15 cellular contexts compared by ENCODE assay signal in genomic region chr2:20539776-20540586, GRCh38.
DNase-seq lines count a peak whose midpoint lies in the region; ATAC-seq, FAIRE-seq and TF ChIP-seq lines count a peak whose summit lies in the region.
"Had no signal": no experiment of that assay in that cellular context is flagged by ENCODE, and none has a peak within 500 bp of the region (broad histone marks: within the 10 kb centered on the region; RNA-seq: fewer than 3 reads in every experiment).

No MANE protein-coding gene starts in this region.

- peaks cover 71% of the 10 kb centered on the region for H3K4me1 Mint-ChIP-seq in neural progenitor cell

- intact Hi-C loops in right cardiac atrium (cut with DNase I): no loop called here
- intact Hi-C loops in cardiac septum (cut with DNase I): no loop called here

- H3K27ac ChIP-seq in right cardiac atrium (ENCODE audit: low read length): no peak overlapping the region
- H3K27ac ChIP-seq in H1 (ENCODE audit: low read depth, low read length): no peak overlapping the region
- no peak overlapping the region for H3K27ac ChIP-seq in neural progenitor cell
- H3K27ac ChIP-seq: upper lobe of right lung had no signal

- H4K5ac ChIP-seq in H1 (ENCODE audit: insufficient read length, low read depth, low read length): no peak overlapping the region

- TF ChIP-seq CTCF in H1 (IDR thresholded peaks at IDR 0.05; ENCODE audit: control extremely low read depth in 1 of 3, insufficient read depth in 1 of 3, low read depth in 1 of 3, low read length in 3 of 3) (no peak), neural progenitor cell (IDR thresholded peaks at IDR 0.05) (no peak)

- TF ChIP-seq POLR2A in H1 (IDR thresholded peaks at IDR 0.05; ENCODE audit: control extremely low read depth in 1 of 2, low read depth in 2 of 2, low read length in 2 of 2): no peak

- TF ChIP-seq EP300 in H1 (IDR thresholded peaks at IDR 0.05; ENCODE audit: borderline replicate concordance in 1 of 2, low read depth in 2 of 2, low read length in 2 of 2): no peak

- no peak overlapping the region for H3K4me3 ChIP-seq in right cardiac atrium (ENCODE audit: low read length)
- H3K4me3 ChIP-seq in H1 (ENCODE audit: extremely low read depth in 1 of 4, insufficient read depth in 2 of 4, low read depth in 3 of 4, low read length in 4 of 4): no peak overlapping the region
- H3K4me3 ChIP-seq in neural progenitor cell: no peak overlapping the region
- H3K4me3 ChIP-seq: adrenal gland, coronary artery, upper lobe of right lung had no signal

- peak overlapping the region; percentile 1; the same call in 1 of the 2 replicates for H4K8ac ChIP-seq in H1 (ENCODE audit: extremely low read depth, insufficient read depth, low read length)

- H3K79me2 ChIP-seq in H1 (ENCODE audit: control insufficient read depth in 1 of 2, insufficient read depth in 2 of 2, low read length in 2 of 2): no peaks in the 10 kb centered on the region
- no peaks in the 10 kb centered on the region for H3K79me2 ChIP-seq in neural progenitor cell (ENCODE audit: low read depth)

- no peak overlapping the region for H2BK15ac ChIP-seq in H1 (ENCODE audit: low read length)

- H3K56ac ChIP-seq in H1 (replicated peaks; ENCODE audit: insufficient read length, low read depth, low read length): no peak overlapping the region

- H3K9me3 ChIP-seq in right cardiac atrium (ENCODE audit: control insufficient read depth, low read length) (no peaks in the 10 kb centered on the region), H1 (ENCODE audit: insufficient read depth in 2 of 2, low read depth in 1 of 2, low read length in 1 of 2) (no peaks in the 10 kb centered on the region), neural progenitor cell (ENCODE audit: low read depth) (no peaks in the 10 kb centered on the region)
- H3K9me3 ChIP-seq: adrenal gland, upper lobe of right lung had no signal

- H3K79me1 ChIP-seq in H1 (ENCODE audit: low read depth, low read length): no peaks in the 10 kb centered on the region

- H3K4me1 ChIP-seq in right cardiac atrium (ENCODE audit: control insufficient read depth, insufficient read depth, low read length) (no peaks in the 10 kb centered on the region), H1 (replicated peaks in 1 of 4; ENCODE audit: control insufficient read depth in 3 of 4, insufficient read depth in 4 of 4, low read length in 3 of 4) (peaks cover 9 to 24% (median 16%) of the 10 kb centered on the region in 4 experiments), neural progenitor cell (peaks cover 20% of the 10 kb centered on the region)
- H3K4me1 ChIP-seq: adrenal gland, upper lobe of right lung had no signal

- H3K27ac Mint-ChIP-seq in neural progenitor cell: peak overlapping the region; percentile 65
- H3K27ac Mint-ChIP-seq: immature natural killer cell; natural killer cell treated with Interleukin-12 subunit alpha and Interleukin-12 subunit beta and Interleukin-15 and Interleukin-18, amount 100 ng/mL, for 72 hours had no signal

- no peak for TF ChIP-seq RAD21 in H1 (IDR thresholded peaks at IDR 0.05 in 1 of 2, conservative IDR thresholded peaks at IDR 0.05 in 1 of 2; ENCODE audit: low read depth in 2 of 2, low read length in 2 of 2)

- no peak for FAIRE-seq in H1 (lab: Jason Lieb, UNC)

- peak overlapping the region; percentile 19 for H4K91ac ChIP-seq in H1 (replicated peaks; ENCODE audit: insufficient read length, low read length)

- peaks cover 8% of the 10 kb centered on the region for H3F3A ChIP-seq in neural progenitor cell (ENCODE audit: low read depth)

- peaks cover 2% of the 10 kb centered on the region for H3K9me3 Mint-ChIP-seq in neural progenitor cell
- H3K9me3 Mint-ChIP-seq: immature natural killer cell; natural killer cell treated with Interleukin-12 subunit alpha and Interleukin-12 subunit beta and Interleukin-15 and Interleukin-18, amount 100 ng/mL, for 72 hours had no signal

- H3K27me3 Mint-ChIP-seq in neural progenitor cell (ENCODE audit: insufficient read depth, low read depth): peaks cover 31% of the 10 kb centered on the region

- CTCF ChIA-PET in H1 (lab: Charles Lee; ENCODE audit: partially characterized antibody) (interaction anchor here (0.6 to 2.6 kb wide), 3 partner anchors 52 to 433 kb away, joined by 3 to 8 read pairs (median 3); no protein-coding TSS in a partner anchor), HEK293T (lab: Yijun Ruan, JAX) (no interaction called here)

- H2AK5ac ChIP-seq in H1 (ENCODE audit: low read depth, low read length): no peak overlapping the region; the same call in 1 of the 2 replicates

- no peaks in the 10 kb centered on the region for H3K23me2 ChIP-seq in H1 (ENCODE audit: low read depth, low read length)

- 0 out of 2 replicates have a peak overlapping the region, but pooled peaks have one; percentile 63 for H2BK5ac ChIP-seq in H1 (ENCODE audit: low read depth, low read length)

- H2AFZ ChIP-seq in H1 (ENCODE audit: low read length) (no peak overlapping the region), neural progenitor cell (replicated peaks) (no peak overlapping the region)

- no peak overlapping the region for H3K23ac ChIP-seq in H1 (ENCODE audit: insufficient read length)

- 86% methylated on average over 26 of the region's 26 CpGs for WGBS in right cardiac atrium
- 89% methylated on average over 24 of the region's 26 CpGs; no CpG with 5 or more reads in 1 of the 2 experiments for WGBS in H1 (ENCODE audit: extremely low coverage in 1 of 2, insufficient coverage in 1 of 2, insufficient read length in 1 of 2, insufficient replicate concordance in 2 of 2, low coverage in 1 of 2, low lambda C conversion rate in 2 of 2, missing lambda C conversion rate in 1 of 2), 2 experiments

- no peak overlapping the region for H3K18ac ChIP-seq in H1 (ENCODE audit: extremely low read depth, low read length)

- POLR2A ChIA-PET in H1 (lab: Charles Lee; ENCODE audit: partially characterized antibody): interaction anchor here (1.4 kb wide), 1 partner anchor 35 kb away, joined by 3 read pairs; no protein-coding TSS in a partner anchor
- POLR2A ChIA-PET in HEK293T (lab: Yijun Ruan, JAX): no interaction called here

- no peak overlapping the region for H3K4ac ChIP-seq in H1 (replicated peaks; ENCODE audit: insufficient read length, low read depth, low read length)

- H3K14ac ChIP-seq in H1 (ENCODE audit: insufficient read length): no peak overlapping the region

- H3K9ac ChIP-seq in H1 (replicated peaks in 1 of 4; ENCODE audit: extremely low read depth in 1 of 4, low read depth in 3 of 4, low read length in 3 of 4) (no peak overlapping the region), neural progenitor cell (no peak overlapping the region)

- DNase-seq in right cardiac atrium: peak in 2 of 3 donors; percentile 40 to 64
- DNase-seq in cardiac septum (ENCODE audit: low spot score): no peak
- DNase-seq in H1 (ENCODE audit: low read depth in 1 of 2, low spot score in 2 of 2): no peak
- DNase-seq in neural progenitor cell (ENCODE audit: low spot score): no peak
- DNase-seq in DMS79 treated with DMSO at 0.1 percent for 48 hours (lab: John Stamatoyannopoulos, UW): no peak
- DNase-seq in HEK293T (ENCODE audit: extremely low spot score): no peak
- no peak for DNase-seq in activated naive CD4-positive, alpha-beta T cell (lab: John Stamatoyannopoulos, UW)
- DNase-seq: activated T-cell treated with anti-CD3 and anti-CD28 coated beads for 4 hours, adrenal gland, NCI-H2227 treated with DMSO at 0.1 percent for 48 hours, upper lobe of right lung had no signal

- no peak overlapping the region for H2BK20ac ChIP-seq in H1 (ENCODE audit: low read length)

- ATAC-seq in right cardiac atrium (peak; percentile 52 to 69), HG02973 (IDR thresholded peaks at IDR 0.05; ENCODE audit: unreplicated experiment) (no peak)
- ATAC-seq: upper lobe of right lung had no signal

- no peak overlapping the region for H3K4me3 Mint-ChIP-seq in neural progenitor cell
- H3K4me3 Mint-ChIP-seq: immature natural killer cell; natural killer cell treated with Interleukin-12 subunit alpha and Interleukin-12 subunit beta and Interleukin-15 and Interleukin-18, amount 100 ng/mL, for 72 hours had no signal

- no peaks in the 10 kb centered on the region for H3K27me3 ChIP-seq in right cardiac atrium (ENCODE audit: control insufficient read depth, insufficient read depth)
- peaks cover 0 to 2% (median 0%) of the 10 kb centered on the region in 4 experiments; a peak in 2 of 7 replicates for H3K27me3 ChIP-seq in H1 (replicated peaks in 1 of 4; ENCODE audit: control insufficient read depth in 3 of 4, extremely low read depth in 1 of 4, insufficient read depth in 3 of 4, low read length in 3 of 4)
- H3K27me3 ChIP-seq in neural progenitor cell: no peaks in the 10 kb centered on the region
- H3K27me3 ChIP-seq: adrenal gland, upper lobe of right lung had no signal

- H3K4me2 ChIP-seq in H1 (ENCODE audit: insufficient read depth in 1 of 2, low read depth in 2 of 2, low read length in 2 of 2) (no peak overlapping the region), neural progenitor cell (no peak overlapping the region)

- no peaks in the 10 kb centered on the region for H3K36me3 Mint-ChIP-seq in neural progenitor cell
- H3K36me3 Mint-ChIP-seq: immature natural killer cell; natural killer cell treated with Interleukin-12 subunit alpha and Interleukin-12 subunit beta and Interleukin-15 and Interleukin-18, amount 100 ng/mL, for 72 hours had no signal

- H2BK120ac ChIP-seq in H1 (replicated peaks; ENCODE audit: low read depth, low read length): no peak overlapping the region

- H3K36me3 ChIP-seq in H1 (ENCODE audit: control insufficient read depth in 2 of 4, insufficient read depth in 4 of 4, low read length in 3 of 4) (no peaks in the 10 kb centered on the region), neural progenitor cell (no peaks in the 10 kb centered on the region)
- H3K36me3 ChIP-seq: adrenal gland, upper lobe of right lung had no signal

- H2BK12ac ChIP-seq in H1 (ENCODE audit: low read depth, low read length): peak overlapping the region; percentile 82; the same call in 1 of the 2 replicates

- H4K20me1 ChIP-seq in H1 (replicated peaks in 1 of 2; ENCODE audit: control insufficient read depth in 1 of 2, insufficient read depth in 2 of 2, low read length in 2 of 2): no peaks in the 10 kb centered on the region
- no peaks in the 10 kb centered on the region for H4K20me1 ChIP-seq in neural progenitor cell (ENCODE audit: low read depth)

TF ChIP-seq in H1, 55 proteins besides CTCF, POLR2A, EP300 and RAD21 (continues in another document):
- no peak for TF ChIP-seq JUND (IDR thresholded peaks at IDR 0.05; ENCODE audit: low read length)
- TF ChIP-seq CTBP2 (IDR thresholded peaks at IDR 0.05; ENCODE audit: borderline replicate concordance, insufficient read depth, insufficient read length, low read length): no peak
- TF ChIP-seq SUZ12 (IDR thresholded peaks at IDR 0.05; ENCODE audit: low read length): no peak
- TF ChIP-seq ZNF274 (IDR thresholded peaks at IDR 0.05; ENCODE audit: borderline replicate concordance, extremely low read depth, low read length): no peak

TF ChIP-seq in HEK293T, 16 proteins besides CTCF, POLR2A, EP300 and RAD21 (continues in another document):
- no peak for TF ChIP-seq CTBP1 (IDR thresholded peaks at IDR 0.05; ENCODE audit: borderline replicate concordance)
- no peak for TF ChIP-seq SUZ12 (IDR thresholded peaks at IDR 0.05)
- no peak for TF ChIP-seq ELF4 (IDR thresholded peaks at IDR 0.05)

Comparison
In these comparisons a context has a peak if more than half of its experiments do, and no peak if none do; other contexts are left out.
1. DNase-seq: peak in right cardiac atrium (2 of 3); none in cardiac septum (single experiment), H1 (0 of 2), neural progenitor cell (single experiment), DMS79 treated with DMSO at 0.1 percent for 48 hours (single experiment), HEK293T (single experiment) and activated naive CD4-positive, alpha-beta T cell (0 of 4).